In the genomic region with DNA sequence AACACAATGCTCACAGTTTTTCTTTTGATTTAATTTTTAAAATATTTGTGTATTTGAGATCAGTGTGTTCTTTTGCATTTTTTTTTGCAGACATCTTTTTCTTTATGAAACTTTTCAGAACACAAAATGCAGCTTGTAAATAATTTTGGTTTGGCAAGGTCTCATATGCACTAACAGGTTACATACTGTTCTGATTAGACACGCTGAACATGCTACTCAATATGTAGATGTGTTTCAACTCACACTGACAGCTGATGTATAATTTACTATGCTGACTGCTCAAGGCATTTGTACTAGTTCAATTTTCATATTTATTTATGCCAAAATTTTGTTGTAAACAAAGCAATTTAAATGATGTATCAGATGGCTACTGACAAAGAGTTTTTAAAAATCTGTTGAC, we compare ENCODE assay signal across 28 cellular contexts.
"Had no signal": no experiment of that assay in that cellular context is flagged by ENCODE, and none has a peak within 500 bp of the region (broad histone marks: within the 10 kb centered on the region; RNA-seq: fewer than 3 reads in every experiment).

No MANE protein-coding gene starts in this region.

- ATAC-seq: activated CD4-positive, alpha-beta T cell treated with anti-CD3 and anti-CD28 coated beads for 36 hours; activated T-cell treated with anti-CD3 and anti-CD28 coated beads, Interleukin-2, amount 50 U/mL, for 72 hours had no signal

- H3K27ac Mint-ChIP-seq: activated CD4-positive, alpha-beta memory T cell treated with anti-CD3 and anti-CD28 coated beads, Interleukin-2, amount 10 ng/mL, durations not matched to agents 7 days and 5 days; activated CD4-positive, alpha-beta T cell treated with anti-CD3 and anti-CD28 coated beads for 36 hours; activated CD4-positive, alpha-beta T cell treated with anti-CD3 and anti-CD28 coated beads, Interleukin-2, amount 10 ng/mL, durations not matched to agents 24 days and 14 days; activated naive CD8-positive, alpha-beta T cell; activated T-cell treated with anti-CD3 and anti-CD28 coated beads, Interleukin-2, amount 50 U/mL, for 24 hours; activated T-cell treated with anti-CD3 and anti-CD28 coated beads, Interleukin-2, amount 50 U/mL, for 72 hours; brain had no signal

- H3K36me3 Mint-ChIP-seq: activated naive CD8-positive, alpha-beta T cell; brain had no signal

- H3K9me3 Mint-ChIP-seq: activated CD4-positive, alpha-beta memory T cell treated with anti-CD3 and anti-CD28 coated beads, Interleukin-2, amount 10 ng/mL, durations not matched to agents 7 days and 5 days; activated CD4-positive, alpha-beta T cell treated with anti-CD3 and anti-CD28 coated beads, Interleukin-2, amount 10 ng/mL, durations not matched to agents 24 days and 14 days; activated T-cell treated with anti-CD3 and anti-CD28 coated beads, Interleukin-2, amount 50 U/mL, for 24 hours; activated T-cell treated with anti-CD3 and anti-CD28 coated beads, Interleukin-2, amount 50 U/mL, for 72 hours; brain had no signal

- H3K4me1 ChIP-seq: adrenal gland, breast epithelium, colonic mucosa, esophagus squamous epithelium had no signal

- DNase-seq: activated CD4-positive, alpha-beta memory T cell treated with anti-CD3 and anti-CD28 coated beads, Interleukin-2, amount 10 ng/mL, durations not matched to agents 7 days and 5 days; activated CD4-positive, alpha-beta T cell treated with anti-CD3 and anti-CD28 coated beads for 36 hours; activated CD4-positive, alpha-beta T cell treated with anti-CD3 and anti-CD28 coated beads, Interleukin-2, amount 10 ng/mL, durations not matched to agents 24 days and 14 days; activated CD4-positive, CD25-positive, alpha-beta regulatory T cell; activated CD4-positive, CD25-positive, alpha-beta regulatory T cell treated with anti-CD3 and anti-CD28 coated beads, Interleukin-2, amount 50 U/mL, for 72 hours; activated CD8-positive, alpha-beta memory T cell treated with anti-CD3 and anti-CD28 coated beads, Interleukin-2, amount 50 U/mL, for 48 hours; activated gamma-delta T cell; activated naive CD4-positive, alpha-beta T cell; activated naive CD4-positive, alpha-beta T cell treated with anti-CD3 and anti-CD28 coated beads, Interleukin-2, amount 50 U/mL, for 16 hours; activated T-cell treated with anti-CD3 and anti-CD28 coated beads for 4 hours; activated T-cell treated with anti-CD3 and anti-CD28 coated beads, Interleukin-2, amount 50 U/mL, for 24 hours; activated T-cell treated with anti-CD3 and anti-CD28 coated beads, Interleukin-2, amount 50 U/mL, for 72 hours; adrenal gland; amygdala; aorta; central memory CD4-positive, alpha-beta T cell; cerebellar nuclear complex; colonic mucosa; effector CD8-positive, alpha-beta T cell; esophagus squamous epithelium; head of caudate nucleus; hippocampal formation; T-helper 2 cell had no signal

- H3K27me3 Mint-ChIP-seq: activated naive CD8-positive, alpha-beta T cell; activated T-cell treated with anti-CD3 and anti-CD28 coated beads, Interleukin-2, amount 50 U/mL, for 24 hours; brain had no signal

- H3K4me3 Mint-ChIP-seq: activated CD4-positive, alpha-beta memory T cell treated with anti-CD3 and anti-CD28 coated beads, Interleukin-2, amount 10 ng/mL, durations not matched to agents 7 days and 5 days; activated CD4-positive, alpha-beta T cell treated with anti-CD3 and anti-CD28 coated beads for 36 hours; activated CD4-positive, alpha-beta T cell treated with anti-CD3 and anti-CD28 coated beads, Interleukin-2, amount 10 ng/mL, durations not matched to agents 24 days and 14 days; activated naive CD8-positive, alpha-beta T cell; activated T-cell treated with anti-CD3 and anti-CD28 coated beads, Interleukin-2, amount 50 U/mL, for 24 hours; activated T-cell treated with anti-CD3 and anti-CD28 coated beads, Interleukin-2, amount 50 U/mL, for 72 hours; brain had no signal

- H3K27ac ChIP-seq: adrenal gland, breast epithelium, cardiac muscle cell, colonic mucosa, epithelial cell of prostate, esophagus squamous epithelium had no signal

- H3K36me3 ChIP-seq: adrenal gland, breast epithelium, cardiac muscle cell, colonic mucosa, esophagus squamous epithelium had no signal

- H3K9me3 ChIP-seq: adrenal gland, breast epithelium, colonic mucosa, esophagus squamous epithelium had no signal

- H3K4me3 ChIP-seq: adrenal gland, breast epithelium, cardiac muscle cell, colonic mucosa, esophagus squamous epithelium had no signal

- H3K27me3 ChIP-seq: breast epithelium, cardiac muscle cell, colonic mucosa, esophagus squamous epithelium had no signal

- H3K4me1 Mint-ChIP-seq: activated CD4-positive, alpha-beta memory T cell treated with anti-CD3 and anti-CD28 coated beads, Interleukin-2, amount 10 ng/mL, durations not matched to agents 7 days and 5 days; activated CD4-positive, alpha-beta T cell treated with anti-CD3 and anti-CD28 coated beads for 36 hours; activated CD4-positive, alpha-beta T cell treated with anti-CD3 and anti-CD28 coated beads, Interleukin-2, amount 10 ng/mL, durations not matched to agents 24 days and 14 days had no signal
